8 cellular contexts compared by ENCODE assay signal in the genomic region with DNA sequence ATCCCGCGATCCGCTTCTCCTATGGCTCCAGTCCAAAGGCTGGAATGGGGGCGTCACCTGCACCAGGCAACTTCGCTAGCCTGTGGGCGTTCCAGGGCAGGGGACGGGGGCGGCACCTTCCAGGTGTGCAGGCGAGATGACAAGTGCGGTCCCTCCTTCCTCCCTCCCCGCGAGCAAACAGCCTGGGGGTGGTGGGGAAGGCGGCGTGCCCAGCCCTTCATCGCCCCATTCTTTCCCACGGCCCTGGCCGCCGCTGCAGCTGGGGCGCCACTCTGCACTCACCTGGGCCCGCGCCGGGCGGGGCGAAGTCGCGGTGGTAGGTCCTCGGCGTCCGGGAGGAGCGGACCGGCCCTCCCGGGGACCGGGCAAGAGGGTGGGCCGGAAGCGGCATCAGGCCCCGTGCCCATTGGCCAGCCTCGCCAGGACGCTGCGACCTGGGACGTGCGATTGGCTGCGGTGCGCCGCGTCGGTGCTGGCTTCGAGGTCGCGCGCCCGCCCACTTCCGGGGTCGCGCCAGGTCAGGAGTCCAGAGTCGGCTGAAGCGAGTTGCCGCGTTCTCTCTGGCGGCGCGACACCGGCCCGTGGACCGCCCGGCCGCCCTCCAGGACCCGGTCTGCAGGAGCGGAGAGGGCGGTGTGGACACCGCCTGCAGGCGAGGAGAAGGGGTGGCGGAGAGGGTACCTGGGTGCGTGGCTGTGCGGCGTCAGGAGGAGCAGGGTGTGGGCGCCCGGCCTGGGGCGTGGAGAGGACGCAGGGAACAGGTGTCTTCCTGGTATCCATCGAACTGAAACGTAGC. TPM values are rescaled to one million over a fixed set of nuclear protein-coding genes. Genes with fewer than 3 reads are reported as not detected.
A peak's percentile ranks its signal among the peaks of the same experiment; 100 is the strongest.
DNase-seq lines count a peak whose midpoint lies in the region; TF ChIP-seq lines count a peak whose summit lies in the region.

Gene TECPR1, minus strand, starts transcription at position 389 of the 796 bp plus-strand sequence. CDS start 6,086 bp downstream, outside the sequence.

- H3K9ac ChIP-seq in ES-I3 (ENCODE audit: low read depth, low read length) (peak within 1 kb of the TSS; percentile 88), stomach smooth muscle (ENCODE audit: low read length in 2 of 2) (peak within 1 kb of the TSS; percentile 77 to 83)

- H3K27ac Mint-ChIP-seq in neural crest cell (ENCODE audit: unreplicated experiment), result peak within 1 kb of the TSS; percentile 71

- H3K4me3 Mint-ChIP-seq in neural crest cell, result peak within 1 kb of the TSS; percentile 94

- no peaks in the 10 kb centered on the region for H3K9me3 Mint-ChIP-seq in neural crest cell

- H3K4me1 ChIP-seq in ES-I3 (ENCODE audit: insufficient read depth, low read length) (peaks cover 6% of the 10 kb centered on the region; the same call in 1 of the 2 replicates), HAP-1 (no peaks in the 10 kb centered on the region; the same call in 1 of the 2 replicates), stomach smooth muscle (ENCODE audit: control insufficient read depth, insufficient read depth, low read length) (peaks cover 23% of the 10 kb centered on the region)

- in situ Hi-C loops in HAP-1 (cut with MboI; ENCODE audit: low sequenced_read_pairs), result no loop called here

- H3K36me3 Mint-ChIP-seq in neural crest cell (ENCODE audit: low read depth), result peaks cover 4% of the 10 kb centered on the region

- H3K9me3 ChIP-seq in ES-I3 (ENCODE audit: control insufficient read depth, insufficient read depth, low read length), result no peaks in the 10 kb centered on the region
- H3K9me3 ChIP-seq in HAP-1, result no peaks in the 10 kb centered on the region
- no peaks in the 10 kb centered on the region for H3K9me3 ChIP-seq in MG63
- no peaks in the 10 kb centered on the region for H3K9me3 ChIP-seq in stomach smooth muscle (ENCODE audit: control insufficient read depth in 2 of 2, low read length in 2 of 2)

- H3K27me3 ChIP-seq in HAP-1 (ENCODE audit: low read depth) (no peaks in the 10 kb centered on the region), MG63 (no peaks in the 10 kb centered on the region), stomach smooth muscle (ENCODE audit: control insufficient read depth in 1 of 2, insufficient read depth in 2 of 2, low read length in 2 of 2) (no peaks in the 10 kb centered on the region)

- peaks cover 36% of the 10 kb centered on the region for H3K4me1 Mint-ChIP-seq in neural crest cell

- DNase-seq in HAP-1 (ENCODE audit: low spot score in 2 of 2), result peak; percentile 88 to 94
- peak; percentile 90 for DNase-seq in MG63
- DNase-seq in SHP77 treated with DMSO at 0.1 percent for 48 hours (lab: John Stamatoyannopoulos, UW), result peak; percentile 50
- peak; percentile 97 for DNase-seq in activated effector memory CD4-positive, alpha-beta T cell treated with anti-CD3 and anti-CD28 coated beads, Interleukin-2, amount 50 U/mL, for 16 hours
- DNase-seq in foreskin fibroblast, result peak; percentile 92 to 98
- peak; percentile 85 for DNase-seq in neural crest cell (ENCODE audit: low read depth, low spot score)

- no peaks in the 10 kb centered on the region for H3K36me3 ChIP-seq in ES-I3 (ENCODE audit: insufficient read depth, low read length)
- H3K36me3 ChIP-seq in HAP-1 (replicated peaks), result peaks cover 3% of the 10 kb centered on the region; the same call in 1 of the 2 replicates
- H3K36me3 ChIP-seq in MG63, result no peaks in the 10 kb centered on the region
- peaks cover 0 to 2% of the 10 kb centered on the region in 2 donors for H3K36me3 ChIP-seq in stomach smooth muscle (ENCODE audit: control insufficient read depth in 2 of 2, insufficient read depth in 2 of 2, low read length in 2 of 2)

- H3K27ac ChIP-seq in stomach smooth muscle (ENCODE audit: low read length), result peak within 1 kb of the TSS; percentile 67

- no peak for TF ChIP-seq CTCF in foreskin fibroblast (IDR thresholded peaks at IDR 0.05; ENCODE audit: low read depth, low read length)
- no peak for TF ChIP-seq CTCF in neural crest cell (conservative IDR thresholded peaks at IDR 0.05)

- no peaks in the 10 kb centered on the region for H3K27me3 Mint-ChIP-seq in neural crest cell (ENCODE audit: low read depth)

- peak within 1 kb of the TSS; percentile 81 for H3K4me3 ChIP-seq in HAP-1
- peak within 1 kb of the TSS; percentile 83 for H3K4me3 ChIP-seq in MG63
- H3K4me3 ChIP-seq in foreskin fibroblast (ENCODE audit: low read depth in 1 of 2, low read length in 2 of 2), result peak within 1 kb of the TSS; percentile 85 to 95
- peak within 1 kb of the TSS; percentile 89 to 97 for H3K4me3 ChIP-seq in stomach smooth muscle (ENCODE audit: low read length in 2 of 2)

RNA-seq across cellular contexts. Expression of gene TECPR1, which starts in this region (rescaled TPM):
- 4.8 and 9.5 TPM in 2 replicates for total RNA-seq in MG63 (2014; rRNA removed; shearing (Covaris generic); ENCODE audit: low replicate concordance)
- total RNA-seq in neural crest cell, result 30.3 and 35.2 TPM in 2 replicates

Comparison
In these comparisons a context has a peak if more than half of its experiments do, and no peak if none do; other contexts are left out.
1. Peak in every context shown above with its lines: DNase-seq, H3K4me3 ChIP-seq and H3K27ac ChIP-seq.